In genomic region chr3:23808525-23808924, GRCh38 we compare ENCODE assay signal across 10 cellular contexts. TPM values are rescaled to one million over a fixed set of nuclear protein-coding genes. Genes with fewer than 3 reads are reported as not detected.
DNase-seq lines count a peak whose midpoint lies in the region; ATAC-seq and TF ChIP-seq lines count a peak whose summit lies in the region.
"Had no signal": no experiment of that assay in that cellular context is flagged by ENCODE, and none has a peak within 500 bp of the region (broad histone marks: within the 10 kb centered on the region; RNA-seq: fewer than 3 reads in every experiment).

No MANE protein-coding gene starts in this region.

- intact Hi-C loops in Caco-2 (cut with micrococcal nuclease; ENCODE audit: unreplicated experiment): loop anchor here (1.0 to 10.0 kb wide), 2 partner anchors 80 to 624 kb away; no protein-coding TSS in a partner anchor
- intact Hi-C loops in adrenal gland (cut with DNase I): loop anchor here in 1 of 2 donors (5.0 kb wide), 1 partner anchor 766 kb away; no protein-coding TSS in a partner anchor

- TF ChIP-seq CTCF in Caco-2 (IDR thresholded peaks at IDR 0.05; ENCODE audit: insufficient read depth in 1 of 2, low read depth in 1 of 2, low read length in 1 of 2, severe bottlenecking in 1 of 2, unreplicated experiment in 1 of 2) (no peak), adrenal gland (IDR thresholded peaks at IDR 0.05) (no peak)

- TF ChIP-seq POLR2A in adrenal gland (IDR thresholded peaks at IDR 0.05): no peak

- H3K4me1 ChIP-seq in Caco-2: peaks cover 35% of the 10 kb centered on the region
- H3K4me1 ChIP-seq in HUES64 (ENCODE audit: insufficient read depth, low read length): peaks cover 55% of the 10 kb centered on the region
- H3K4me1 ChIP-seq in adrenal gland (replicated peaks in 1 of 2): peaks cover 14 to 42% of the 10 kb centered on the region in 2 donors

- H3K27me3 ChIP-seq in Caco-2 (replicated peaks; ENCODE audit: control insufficient read depth, insufficient read depth, low read length) (no peaks in the 10 kb centered on the region), HUES64 (ENCODE audit: insufficient read depth, low read length) (no peaks in the 10 kb centered on the region), adrenal gland (no peaks in the 10 kb centered on the region)

- 77% methylated on average over 5 of the region's 5 CpGs for WGBS in HUES64
- WGBS in adrenal gland, 4 donors: 70 to 76% (median 74%) methylated on average over 5 of the region's 5 CpGs

- ATAC-seq in naive thymus-derived CD8-positive, alpha-beta T cell: no peak
- ATAC-seq in HG03571 (IDR thresholded peaks at IDR 0.05; ENCODE audit: unreplicated experiment): no peak

- H3K27ac Mint-ChIP-seq in Caco-2 (ENCODE audit: unreplicated experiment): peak overlapping the region; percentile 24
- peak overlapping the region; percentile 7 for H3K27ac Mint-ChIP-seq in activated naive CD8-positive, alpha-beta T cell treated with anti-CD3 and anti-CD28 coated beads for 36 hours
- H3K27ac Mint-ChIP-seq in naive thymus-derived CD8-positive, alpha-beta T cell: peak overlapping the region in 9 of 10 donors; percentile 79 to 99 (median 97)

- no TSS peak for BruUV-seq in Caco-2 (replicated peaks; lab: Mats Ljungman, UMichigan)

- H3K27ac ChIP-seq in HUES64 (ENCODE audit: low read depth, low read length): no peak overlapping the region
- H3K27ac ChIP-seq in adrenal gland: no peak overlapping the region

- POLR2A ChIA-PET in Caco-2 (lab: Charles Lee): no interaction called here
- POLR2A ChIA-PET in naive thymus-derived CD8-positive, alpha-beta T cell (lab: Charles Lee): interaction anchor here (2.7 kb wide), 1 partner anchor 108 kb away, joined by 15 read pairs; the partner anchor contains the start of genes NKIRAS1 and RPL15

- peaks cover 39% of the 10 kb centered on the region for H3K4me1 Mint-ChIP-seq in Caco-2 (ENCODE audit: low read depth, unreplicated experiment)
- peaks cover 58% of the 10 kb centered on the region for H3K4me1 Mint-ChIP-seq in activated naive CD8-positive, alpha-beta T cell treated with anti-CD3 and anti-CD28 coated beads for 36 hours
- peaks cover 35 to 68% (median 59%) of the 10 kb centered on the region in 4 donors for H3K4me1 Mint-ChIP-seq in naive thymus-derived CD8-positive, alpha-beta T cell

- no peak overlapping the region for H3K9ac ChIP-seq in HUES64 (ENCODE audit: low read depth, low read length)

- no peak overlapping the region for H3K4me3 ChIP-seq in Caco-2 (ENCODE audit: low read depth, low read length)
- peak overlapping the region; percentile 85; the same call in 1 of the 2 replicates for H3K4me3 ChIP-seq in HUES64 (ENCODE audit: low read length)
- H3K4me3 ChIP-seq in adrenal gland: no peak overlapping the region
- H3K4me3 ChIP-seq: lung had no signal

- CTCF ChIA-PET in Caco-2 (lab: Charles Lee): no interaction called here

- DNase-seq in Caco-2: no peak
- DNase-seq in activated naive CD8-positive, alpha-beta T cell treated with anti-CD3 and anti-CD28 coated beads for 36 hours: no peak
- DNase-seq in naive thymus-derived CD8-positive, alpha-beta T cell: no peak
- DNase-seq in NCI-H1436 treated with DMSO at 0.1 percent for 48 hours (lab: John Stamatoyannopoulos, UW): no peak
- no peak for DNase-seq in adrenal gland
- DNase-seq in T-helper 9 cell: no peak
- DNase-seq: activated CD8-positive, alpha-beta memory T cell treated with anti-CD3 and anti-CD28 coated beads, Interleukin-2, amount 50 U/mL, for 48 hours had no signal

- H3K27me3 Mint-ChIP-seq in Caco-2 (ENCODE audit: insufficient read depth, unreplicated experiment): no peaks in the 10 kb centered on the region
- peaks cover 6% of the 10 kb centered on the region for H3K27me3 Mint-ChIP-seq in activated naive CD8-positive, alpha-beta T cell treated with anti-CD3 and anti-CD28 coated beads for 36 hours
- H3K27me3 Mint-ChIP-seq in naive thymus-derived CD8-positive, alpha-beta T cell: no peaks in the 10 kb centered on the region

- no peaks in the 10 kb centered on the region for H3K9me3 ChIP-seq in Caco-2
- H3K9me3 ChIP-seq in HUES64 (ENCODE audit: insufficient read depth, low read depth, low read length): no peaks in the 10 kb centered on the region
- no peaks in the 10 kb centered on the region for H3K9me3 ChIP-seq in adrenal gland (replicated peaks in 1 of 3)

- no peaks in the 10 kb centered on the region; the same call in 1 of the 2 replicates for H3K36me3 ChIP-seq in Caco-2 (ENCODE audit: control insufficient read depth, insufficient read depth, low read length)
- H3K36me3 ChIP-seq in HUES64 (ENCODE audit: insufficient read depth, low read length): peaks cover 35% of the 10 kb centered on the region
- no peaks in the 10 kb centered on the region for H3K36me3 ChIP-seq in adrenal gland (replicated peaks in 1 of 2)

- H3K4me3 Mint-ChIP-seq in Caco-2 (ENCODE audit: unreplicated experiment): peak overlapping the region; percentile 99
- peak overlapping the region; percentile 94 for H3K4me3 Mint-ChIP-seq in activated naive CD8-positive, alpha-beta T cell treated with anti-CD3 and anti-CD28 coated beads for 36 hours
- H3K4me3 Mint-ChIP-seq in naive thymus-derived CD8-positive, alpha-beta T cell: peak overlapping the region in 9 of 10 donors; percentile 93 to 100 (median 98)

- H3K36me3 Mint-ChIP-seq in Caco-2 (ENCODE audit: insufficient read depth, unreplicated experiment): peaks cover 18% of the 10 kb centered on the region
- peaks cover 40% of the 10 kb centered on the region for H3K36me3 Mint-ChIP-seq in activated naive CD8-positive, alpha-beta T cell treated with anti-CD3 and anti-CD28 coated beads for 36 hours
- H3K36me3 Mint-ChIP-seq in naive thymus-derived CD8-positive, alpha-beta T cell: peaks cover 0 to 5% (median 3%) of the 10 kb centered on the region in 3 donors

- no peaks in the 10 kb centered on the region for H3K9me3 Mint-ChIP-seq in Caco-2 (ENCODE audit: unreplicated experiment)
- no peaks in the 10 kb centered on the region for H3K9me3 Mint-ChIP-seq in activated naive CD8-positive, alpha-beta T cell treated with anti-CD3 and anti-CD28 coated beads for 36 hours
- no peaks in the 10 kb centered on the region for H3K9me3 Mint-ChIP-seq in naive thymus-derived CD8-positive, alpha-beta T cell

RNA-seq across cellular contexts. Expression of gene UBE2E1, which starts 2.8 kb away (rescaled TPM):
- 98.6 and 104 TPM in 2 replicates for total RNA-seq in Caco-2 (2022)
- polyA plus RNA-seq in HUES64 (2013, experiment 1 of 2): 148 TPM
- 159 TPM for polyA plus RNA-seq in HUES64 (2013, experiment 2 of 2)
- 10 to 100 TPM; 73.9 to 74.9 TPM for total RNA-seq in activated naive CD8-positive, alpha-beta T cell treated with anti-CD3 and anti-CD28 coated beads for 36 hours
- total RNA-seq in naive thymus-derived CD8-positive, alpha-beta T cell: 10 to 100 TPM; 57.0 to 65.6 TPM
- 10 to 100 TPM in 1 of 3 donors, 1 to 10 TPM in 2; 5.6 to 14.7 (median 9.8) TPM for polyA plus RNA-seq in naive thymus-derived CD8-positive, alpha-beta T cell
- total RNA-seq in adrenal gland: 10 to 100 TPM; 19.4 to 68.7 (median 59.9) TPM
- 10 to 100 TPM; 36.0 to 80.3 (median 37.6) TPM for polyA plus RNA-seq in adrenal gland

Comparison
In these comparisons a context has a peak if more than half of its experiments do, and no peak if none do; other contexts are left out.
1. H3K27ac Mint-ChIP-seq: peak in every context shown above with its lines; median percentile 97 in naive thymus-derived CD8-positive, alpha-beta T cell; 24 in Caco-2; 7 in activated naive CD8-positive, alpha-beta T cell treated with anti-CD3 and anti-CD28 coated beads for 36 hours.